Comparison of ENCODE assay signal across 2 cellular contexts in genomic region chr2:55096586-55096985, GRCh38.
TF ChIP-seq lines count a peak whose summit lies in the region.

No MANE protein-coding gene starts in this region.

TF ChIP-seq in SK-N-SH, 30 proteins besides CTCF, POLR2A, EP300 and RAD21:
- TF ChIP-seq FOXJ3 (CRISPR knock-in tag; IDR thresholded peaks at IDR 0.05) (no peak), ELF1 (IDR thresholded peaks at IDR 0.05) (no peak), GATA2 (CRISPR knock-in tag; IDR thresholded peaks at IDR 0.05) (no peak), MEF2A (IDR thresholded peaks at IDR 0.05; ENCODE audit: borderline replicate concordance, low read depth) (no peak), POLR2AphosphoS5 (IDR thresholded peaks at IDR 0.05; ENCODE audit: low read depth, low read length) (no peak), JUND (IDR thresholded peaks at IDR 0.05) (no peak), YY1 (IDR thresholded peaks at IDR 0.05; ENCODE audit: low read depth) (no peak), NFIC (IDR thresholded peaks at IDR 0.05; ENCODE audit: borderline replicate concordance) (no peak), RCOR1 (IDR thresholded peaks at IDR 0.05; ENCODE audit: low read length) (no peak), MXI1 (IDR thresholded peaks at IDR 0.05; ENCODE audit: low read depth, low read length) (no peak), GABPA (IDR thresholded peaks at IDR 0.05; ENCODE audit: low read depth) (no peak), PBX3 (IDR thresholded peaks at IDR 0.05) (no peak), SIN3A (IDR thresholded peaks at IDR 0.05; ENCODE audit: borderline replicate concordance, low read depth, low read length) (no peak)
- TF ChIP-seq, protein P1, sequence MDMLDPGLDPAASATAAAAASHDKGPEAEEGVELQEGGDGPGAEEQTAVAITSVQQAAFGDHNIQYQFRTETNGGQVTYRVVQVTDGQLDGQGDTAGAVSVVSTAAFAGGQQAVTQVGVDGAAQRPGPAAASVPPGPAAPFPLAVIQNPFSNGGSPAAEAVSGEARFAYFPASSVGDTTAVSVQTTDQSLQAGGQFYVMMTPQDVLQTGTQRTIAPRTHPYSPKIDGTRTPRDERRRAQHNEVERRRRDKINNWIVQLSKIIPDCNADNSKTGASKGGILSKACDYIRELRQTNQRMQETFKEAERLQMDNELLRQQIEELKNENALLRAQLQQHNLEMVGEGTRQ (IDR thresholded peaks at IDR 0.05; ENCODE audit: borderline replicate concordance, low read depth, low read length) = no peak
- TF ChIP-seq, protein P2, sequence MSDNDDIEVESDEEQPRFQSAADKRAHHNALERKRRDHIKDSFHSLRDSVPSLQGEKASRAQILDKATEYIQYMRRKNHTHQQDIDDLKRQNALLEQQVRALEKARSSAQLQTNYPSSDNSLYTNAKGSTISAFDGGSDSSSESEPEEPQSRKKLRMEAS (IDR thresholded peaks at IDR 0.05; ENCODE audit: low read depth) = no peak
- TF ChIP-seq, protein P3, sequence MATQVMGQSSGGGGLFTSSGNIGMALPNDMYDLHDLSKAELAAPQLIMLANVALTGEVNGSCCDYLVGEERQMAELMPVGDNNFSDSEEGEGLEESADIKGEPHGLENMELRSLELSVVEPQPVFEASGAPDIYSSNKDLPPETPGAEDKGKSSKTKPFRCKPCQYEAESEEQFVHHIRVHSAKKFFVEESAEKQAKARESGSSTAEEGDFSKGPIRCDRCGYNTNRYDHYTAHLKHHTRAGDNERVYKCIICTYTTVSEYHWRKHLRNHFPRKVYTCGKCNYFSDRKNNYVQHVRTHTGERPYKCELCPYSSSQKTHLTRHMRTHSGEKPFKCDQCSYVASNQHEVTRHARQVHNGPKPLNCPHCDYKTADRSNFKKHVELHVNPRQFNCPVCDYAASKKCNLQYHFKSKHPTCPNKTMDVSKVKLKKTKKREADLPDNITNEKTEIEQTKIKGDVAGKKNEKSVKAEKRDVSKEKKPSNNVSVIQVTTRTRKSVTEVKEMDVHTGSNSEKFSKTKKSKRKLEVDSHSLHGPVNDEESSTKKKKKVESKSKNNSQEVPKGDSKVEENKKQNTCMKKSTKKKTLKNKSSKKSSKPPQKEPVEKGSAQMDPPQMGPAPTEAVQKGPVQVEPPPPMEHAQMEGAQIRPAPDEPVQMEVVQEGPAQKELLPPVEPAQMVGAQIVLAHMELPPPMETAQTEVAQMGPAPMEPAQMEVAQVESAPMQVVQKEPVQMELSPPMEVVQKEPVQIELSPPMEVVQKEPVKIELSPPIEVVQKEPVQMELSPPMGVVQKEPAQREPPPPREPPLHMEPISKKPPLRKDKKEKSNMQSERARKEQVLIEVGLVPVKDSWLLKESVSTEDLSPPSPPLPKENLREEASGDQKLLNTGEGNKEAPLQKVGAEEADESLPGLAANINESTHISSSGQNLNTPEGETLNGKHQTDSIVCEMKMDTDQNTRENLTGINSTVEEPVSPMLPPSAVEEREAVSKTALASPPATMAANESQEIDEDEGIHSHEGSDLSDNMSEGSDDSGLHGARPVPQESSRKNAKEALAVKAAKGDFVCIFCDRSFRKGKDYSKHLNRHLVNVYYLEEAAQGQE (IDR thresholded peaks at IDR 0.05; ENCODE audit: low read depth, low read length) = no peak

TF ChIP-seq in SK-N-SH treated with all-trans-retinoic acid at 6 μM for 48 hours, 23 proteins besides CTCF, POLR2A, EP300 and RAD21:
- TF ChIP-seq, protein P4, sequence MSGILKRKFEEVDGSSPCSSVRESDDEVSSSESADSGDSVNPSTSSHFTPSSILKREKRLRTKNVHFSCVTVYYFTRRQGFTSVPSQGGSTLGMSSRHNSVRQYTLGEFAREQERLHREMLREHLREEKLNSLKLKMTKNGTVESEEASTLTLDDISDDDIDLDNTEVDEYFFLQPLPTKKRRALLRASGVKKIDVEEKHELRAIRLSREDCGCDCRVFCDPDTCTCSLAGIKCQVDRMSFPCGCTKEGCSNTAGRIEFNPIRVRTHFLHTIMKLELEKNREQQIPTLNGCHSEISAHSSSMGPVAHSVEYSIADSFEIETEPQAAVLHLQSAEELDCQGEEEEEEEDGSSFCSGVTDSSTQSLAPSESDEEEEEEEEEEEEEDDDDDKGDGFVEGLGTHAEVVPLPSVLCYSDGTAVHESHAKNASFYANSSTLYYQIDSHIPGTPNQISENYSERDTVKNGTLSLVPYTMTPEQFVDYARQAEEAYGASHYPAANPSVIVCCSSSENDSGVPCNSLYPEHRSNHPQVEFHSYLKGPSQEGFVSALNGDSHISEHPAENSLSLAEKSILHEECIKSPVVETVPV (CRISPR knock-in tag; IDR thresholded peaks at IDR 0.05) = no peak
- no peak for TF ChIP-seq ZNF8 (CRISPR knock-in tag; IDR thresholded peaks at IDR 0.05)
- no peak for TF ChIP-seq ZNF565 (CRISPR knock-in tag; conservative IDR thresholded peaks at IDR 0.05; ENCODE audit: low read depth)
- no peak for TF ChIP-seq GLIS3 (CRISPR knock-in tag; IDR thresholded peaks at IDR 0.05)
- no peak for TF ChIP-seq TOX (CRISPR knock-in tag; IDR thresholded peaks at IDR 0.05; ENCODE audit: borderline replicate concordance)
- no peak for TF ChIP-seq PPARA (CRISPR knock-in tag; IDR thresholded peaks at IDR 0.05; ENCODE audit: borderline replicate concordance)
TF ChIP-seq in SK-N-SH treated with all-trans-retinoic acid at 6 μM for 48 hours: peak in this region for 0.
